ENCODE assay signal across 1 cellular context in the genomic region with DNA sequence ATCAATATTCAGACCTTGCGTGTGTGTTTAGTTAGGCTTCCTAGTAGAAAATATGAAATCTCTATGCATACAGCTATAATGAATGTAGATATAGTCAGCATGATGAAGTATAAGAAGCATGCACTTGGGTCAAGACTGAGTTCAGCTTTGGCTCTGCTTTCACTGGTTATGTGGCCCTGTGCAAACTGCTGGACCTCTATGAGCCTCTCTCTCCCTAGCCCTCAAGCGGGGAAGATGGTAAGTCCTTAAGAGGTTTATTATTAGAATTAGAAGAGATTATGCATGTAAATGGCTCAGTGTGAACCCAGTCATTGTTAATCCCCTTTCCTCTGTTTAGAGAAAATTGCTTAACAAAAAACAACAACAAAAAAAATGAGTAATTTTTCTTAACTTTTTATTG.
TF ChIP-seq lines count a peak whose summit lies in the region.

No MANE protein-coding gene starts in this region.

TF ChIP-seq in GM23338, 12 proteins besides CTCF, POLR2A, EP300 and RAD21 (continued from another document):
- TF ChIP-seq, protein P1, sequence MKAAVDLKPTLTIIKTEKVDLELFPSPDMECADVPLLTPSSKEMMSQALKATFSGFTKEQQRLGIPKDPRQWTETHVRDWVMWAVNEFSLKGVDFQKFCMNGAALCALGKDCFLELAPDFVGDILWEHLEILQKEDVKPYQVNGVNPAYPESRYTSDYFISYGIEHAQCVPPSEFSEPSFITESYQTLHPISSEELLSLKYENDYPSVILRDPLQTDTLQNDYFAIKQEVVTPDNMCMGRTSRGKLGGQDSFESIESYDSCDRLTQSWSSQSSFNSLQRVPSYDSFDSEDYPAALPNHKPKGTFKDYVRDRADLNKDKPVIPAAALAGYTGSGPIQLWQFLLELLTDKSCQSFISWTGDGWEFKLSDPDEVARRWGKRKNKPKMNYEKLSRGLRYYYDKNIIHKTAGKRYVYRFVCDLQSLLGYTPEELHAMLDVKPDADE (IDR thresholded peaks at IDR 0.05), result no peak
- TF ChIP-seq ZNF114 (CRISPR knock-in tag; IDR thresholded peaks at IDR 0.05) (no peak), CREB1 (CRISPR knock-in tag; IDR thresholded peaks at IDR 0.05; ENCODE audit: low read depth) (no peak)
- TF ChIP-seq, protein P2, sequence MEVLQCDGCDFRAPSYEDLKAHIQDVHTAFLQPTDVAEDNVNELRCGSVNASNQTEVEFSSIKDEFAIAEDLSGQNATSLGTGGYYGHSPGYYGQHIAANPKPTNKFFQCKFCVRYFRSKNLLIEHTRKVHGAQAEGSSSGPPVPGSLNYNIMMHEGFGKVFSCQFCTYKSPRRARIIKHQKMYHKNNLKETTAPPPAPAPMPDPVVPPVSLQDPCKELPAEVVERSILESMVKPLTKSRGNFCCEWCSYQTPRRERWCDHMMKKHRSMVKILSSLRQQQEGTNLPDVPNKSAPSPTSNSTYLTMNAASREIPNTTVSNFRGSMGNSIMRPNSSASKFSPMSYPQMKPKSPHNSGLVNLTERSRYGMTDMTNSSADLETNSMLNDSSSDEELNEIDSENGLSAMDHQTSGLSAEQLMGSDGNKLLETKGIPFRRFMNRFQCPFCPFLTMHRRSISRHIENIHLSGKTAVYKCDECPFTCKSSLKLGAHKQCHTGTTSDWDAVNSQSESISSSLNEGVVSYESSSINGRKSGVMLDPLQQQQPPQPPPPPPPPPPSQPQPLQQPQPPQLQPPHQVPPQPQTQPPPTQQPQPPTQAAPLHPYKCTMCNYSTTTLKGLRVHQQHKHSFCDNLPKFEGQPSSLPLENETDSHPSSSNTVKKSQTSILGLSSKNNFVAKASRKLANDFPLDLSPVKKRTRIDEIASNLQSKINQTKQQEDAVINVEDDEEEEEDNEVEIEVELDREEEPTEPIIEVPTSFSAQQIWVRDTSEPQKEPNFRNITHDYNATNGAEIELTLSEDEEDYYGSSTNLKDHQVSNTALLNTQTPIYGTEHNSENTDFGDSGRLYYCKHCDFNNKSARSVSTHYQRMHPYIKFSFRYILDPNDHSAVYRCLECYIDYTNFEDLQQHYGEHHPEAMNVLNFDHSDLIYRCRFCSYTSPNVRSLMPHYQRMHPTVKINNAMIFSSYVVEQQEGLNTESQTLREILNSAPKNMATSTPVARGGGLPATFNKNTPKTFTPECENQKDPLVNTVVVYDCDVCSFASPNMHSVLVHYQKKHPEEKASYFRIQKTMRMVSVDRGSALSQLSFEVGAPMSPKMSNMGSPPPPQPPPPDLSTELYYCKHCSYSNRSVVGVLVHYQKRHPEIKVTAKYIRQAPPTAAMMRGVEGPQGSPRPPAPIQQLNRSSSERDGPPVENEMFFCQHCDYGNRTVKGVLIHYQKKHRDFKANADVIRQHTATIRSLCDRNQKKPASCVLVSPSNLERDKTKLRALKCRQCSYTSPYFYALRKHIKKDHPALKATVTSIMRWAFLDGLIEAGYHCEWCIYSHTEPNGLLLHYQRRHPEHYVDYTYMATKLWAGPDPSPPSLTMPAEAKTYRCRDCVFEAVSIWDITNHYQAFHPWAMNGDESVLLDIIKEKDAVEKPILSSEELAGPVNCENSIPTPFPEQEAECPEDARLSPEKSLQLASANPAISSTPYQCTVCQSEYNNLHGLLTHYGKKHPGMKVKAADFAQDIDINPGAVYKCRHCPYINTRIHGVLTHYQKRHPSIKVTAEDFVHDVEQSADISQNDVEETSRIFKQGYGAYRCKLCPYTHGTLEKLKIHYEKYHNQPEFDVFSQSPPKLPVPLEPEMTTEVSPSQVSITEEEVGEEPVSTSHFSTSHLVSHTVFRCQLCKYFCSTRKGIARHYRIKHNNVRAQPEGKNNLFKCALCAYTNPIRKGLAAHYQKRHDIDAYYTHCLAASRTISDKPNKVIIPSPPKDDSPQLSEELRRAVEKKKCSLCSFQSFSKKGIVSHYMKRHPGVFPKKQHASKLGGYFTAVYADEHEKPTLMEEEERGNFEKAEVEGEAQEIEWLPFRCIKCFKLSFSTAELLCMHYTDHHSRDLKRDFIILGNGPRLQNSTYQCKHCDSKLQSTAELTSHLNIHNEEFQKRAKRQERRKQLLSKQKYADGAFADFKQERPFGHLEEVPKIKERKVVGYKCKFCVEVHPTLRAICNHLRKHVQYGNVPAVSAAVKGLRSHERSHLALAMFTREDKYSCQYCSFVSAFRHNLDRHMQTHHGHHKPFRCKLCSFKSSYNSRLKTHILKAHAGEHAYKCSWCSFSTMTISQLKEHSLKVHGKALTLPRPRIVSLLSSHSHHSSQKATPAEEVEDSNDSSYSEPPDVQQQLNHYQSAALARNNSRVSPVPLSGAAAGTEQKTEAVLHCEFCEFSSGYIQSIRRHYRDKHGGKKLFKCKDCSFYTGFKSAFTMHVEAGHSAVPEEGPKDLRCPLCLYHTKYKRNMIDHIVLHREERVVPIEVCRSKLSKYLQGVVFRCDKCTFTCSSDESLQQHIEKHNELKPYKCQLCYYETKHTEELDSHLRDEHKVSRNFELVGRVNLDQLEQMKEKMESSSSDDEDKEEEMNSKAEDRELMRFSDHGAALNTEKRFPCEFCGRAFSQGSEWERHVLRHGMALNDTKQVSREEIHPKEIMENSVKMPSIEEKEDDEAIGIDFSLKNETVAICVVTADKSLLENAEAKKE (CRISPR knock-in tag; IDR thresholded peaks at IDR 0.05), result no peak
TF ChIP-seq in GM23338: peak in this region for 0.
